In the genomic region with DNA sequence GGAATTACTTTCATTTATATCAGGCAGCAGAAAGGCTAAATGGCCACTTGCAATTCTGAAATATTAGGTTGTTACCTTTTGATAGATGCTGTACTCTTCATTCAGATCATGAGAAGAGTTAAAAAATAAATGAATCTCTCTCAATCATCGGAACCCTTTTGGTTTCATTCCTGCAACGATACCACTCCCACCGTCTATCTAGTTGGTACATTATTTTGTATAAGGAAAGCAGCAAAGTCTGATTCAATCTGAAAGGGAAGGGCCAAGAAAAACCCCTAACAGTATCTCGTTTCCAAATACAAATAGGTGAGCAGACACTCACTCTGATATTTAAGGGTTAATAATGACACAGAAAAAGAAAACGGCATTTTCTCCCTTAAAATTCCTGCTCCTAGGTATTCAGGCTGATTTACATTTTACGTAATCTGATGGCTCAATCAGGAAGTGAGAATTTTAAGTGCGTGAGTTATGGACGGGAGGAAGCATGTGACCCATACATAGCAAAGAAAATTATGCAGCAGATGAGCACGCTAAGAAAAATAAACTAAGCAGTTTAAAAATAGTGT, we compare ENCODE assay signal across 8 cellular contexts.
DNase-seq lines count a peak whose midpoint lies in the region; ATAC-seq and TF ChIP-seq lines count a peak whose summit lies in the region.

No MANE protein-coding gene starts in this region.

- TF ChIP-seq RAD21 in liver (IDR thresholded peaks at IDR 0.05) = no peak

- intact Hi-C loops in body of pancreas (cut with DNase I) = no loop called here

- no peaks in the 10 kb centered on the region for H3K36me3 ChIP-seq in body of pancreas (replicated peaks in 1 of 2; ENCODE audit: insufficient read depth in 1 of 2, low read depth in 2 of 2)
- H3K36me3 ChIP-seq in liver (ENCODE audit: control insufficient read depth in 4 of 4, insufficient read depth in 3 of 4, low read depth in 1 of 4, low read length in 3 of 4) = peaks cover 0 to 3% (median 0%) of the 10 kb centered on the region in 4 donors
- H3K36me3 ChIP-seq in upper lobe of left lung = peaks cover 0 to 18% (median 3%) of the 10 kb centered on the region in 4 donors

- peak overlapping the region; percentile 68 to 99 for H3K9ac ChIP-seq in liver (ENCODE audit: low read depth in 1 of 2, low read length in 2 of 2)

- no peak for TF ChIP-seq CTCF in NB4 (IDR thresholded peaks at IDR 0.05; ENCODE audit: low read depth, low read length)
- no peak for TF ChIP-seq CTCF in body of pancreas (IDR thresholded peaks at IDR 0.05)
- no peak for TF ChIP-seq CTCF in liver (IDR thresholded peaks at IDR 0.05; ENCODE audit: low read depth, low read length, missing input control)
- TF ChIP-seq CTCF in upper lobe of left lung (IDR thresholded peaks at IDR 0.05) = no peak

- H3K4me1 ChIP-seq in body of pancreas (peaks cover 34% of the 10 kb centered on the region), liver (ENCODE audit: control insufficient read depth in 4 of 4, insufficient read depth in 4 of 4, low read length in 3 of 4) (peaks cover 2 to 18% (median 9%) of the 10 kb centered on the region in 4 donors), upper lobe of left lung (peaks cover 31 to 72% (median 48%) of the 10 kb centered on the region in 4 donors)

- ATAC-seq in body of pancreas (no peak), upper lobe of left lung (ENCODE audit: low FRiP score in 2 of 2) (peak; percentile 68 to 81)

- TF ChIP-seq POLR2A in NB4 (IDR thresholded peaks at IDR 0.05; ENCODE audit: extremely low read depth, insufficient read length) (no peak), body of pancreas (IDR thresholded peaks at IDR 0.05) (no peak), upper lobe of left lung (IDR thresholded peaks at IDR 0.05) (peak in 1 of 4 donors; percentile 30)

- H3K27me3 ChIP-seq in body of pancreas (no peaks in the 10 kb centered on the region), liver (ENCODE audit: control insufficient read depth in 4 of 4, insufficient read depth in 4 of 4, low read length in 3 of 4) (no peaks in the 10 kb centered on the region), upper lobe of left lung (no peaks in the 10 kb centered on the region)

- H3K9me3 ChIP-seq in body of pancreas = no peaks in the 10 kb centered on the region
- no peaks in the 10 kb centered on the region for H3K9me3 ChIP-seq in liver (ENCODE audit: control insufficient read depth in 4 of 4, low read length in 3 of 4)
- no peaks in the 10 kb centered on the region for H3K9me3 ChIP-seq in upper lobe of left lung

- H3K4me3 ChIP-seq in NB4 (ENCODE audit: low read depth, low read length) (peak overlapping the region; percentile 32), body of pancreas (no peak overlapping the region), liver (ENCODE audit: low read depth in 1 of 3, low read length in 3 of 3) (peak overlapping the region; percentile 1 to 42 (median 10)), upper lobe of left lung (peak overlapping the region in 3 of 4 donors; percentile 21 to 39 (median 36))

- no peak for TF ChIP-seq EP300 in upper lobe of left lung (IDR thresholded peaks at IDR 0.05)

- H3K27ac ChIP-seq in body of pancreas (peak overlapping the region in 3 of 4 donors; percentile 1 to 91 (median 87)), liver (ENCODE audit: low read depth in 1 of 2, low read length in 2 of 2) (peak overlapping the region; percentile 89 to 93), upper lobe of left lung (peak overlapping the region; percentile 59 to 83 (median 78))

- WGBS in body of pancreas, 2 donors = 40 to 58% methylated on average over 9 of the region's 9 CpGs
- 1% methylated on average over 9 of the region's 9 CpGs for WGBS in liver
- 2 to 3% methylated on average over 9 of the region's 9 CpGs for WGBS in upper lobe of left lung, 2 donors

- DNase-seq in DMS53 (lab: John Stamatoyannopoulos, UW) (peak; percentile 90), NB4 (ENCODE audit: low read depth) (peak; percentile 43), body of pancreas (no peak), upper lobe of left lung (no peak), occipital lobe (lab: John Stamatoyannopoulos, UW) (no peak), NCI-H2171 treated with DMSO at 0.1 percent for 48 hours (lab: John Stamatoyannopoulos, UW) (no peak)
- no peak for DNase-seq in activated effector memory CD4-positive, alpha-beta T cell treated with Interleukin-2 at 50 U/mL for 16 hours

TF ChIP-seq in liver, 16 proteins besides CTCF, POLR2A, EP300 and RAD21:
- TF ChIP-seq SP1 (IDR thresholded peaks at IDR 0.05) (peak; percentile 24), FOXA1 (IDR thresholded peaks at IDR 0.05) (no peak), YY1 (IDR thresholded peaks at IDR 0.05) (peak; percentile 72)

Comparison
In these comparisons a context has a peak if more than half of its experiments do, and no peak if none do; other contexts are left out.
1. DNase-seq: peak in DMS53 (single experiment) and NB4 (single experiment); none in body of pancreas (0 of 4), upper lobe of left lung (0 of 2), activated effector memory CD4-positive, alpha-beta T cell treated with Interleukin-2 at 50 U/mL for 16 hours (single experiment), occipital lobe (single experiment) and NCI-H2171 treated with DMSO at 0.1 percent for 48 hours (single experiment).
2. H3K4me3 ChIP-seq: peak in NB4 (single experiment), liver (3 of 3) and upper lobe of left lung (3 of 4); none in body of pancreas (0 of 2).
3. Peak in every context shown above with its lines, with median percentiles within 50 percentile points of each other: H3K27ac ChIP-seq.